ENCODE assay signal across 18 cellular contexts in the genomic region with DNA sequence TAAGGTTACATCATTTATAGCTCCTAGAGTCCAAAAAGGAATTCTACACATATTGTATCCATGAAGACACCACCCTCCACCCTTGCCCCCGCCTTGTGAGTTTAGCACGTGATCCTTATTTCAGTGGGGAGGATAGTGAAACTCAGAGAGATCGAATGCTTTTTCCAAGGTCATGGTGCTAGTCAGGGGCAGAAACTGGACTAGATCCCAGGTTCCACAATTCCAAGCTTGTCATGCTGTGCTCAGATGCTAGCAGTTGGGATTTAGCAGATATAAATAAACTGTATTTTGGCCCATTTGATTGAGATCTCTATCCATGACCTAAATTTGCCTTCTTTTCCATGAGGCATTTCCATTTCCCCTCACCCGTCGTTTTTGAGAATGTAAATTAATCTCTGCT.
A peak's percentile ranks its signal among the peaks of the same experiment; 100 is the strongest.
DNase-seq lines count a peak whose midpoint lies in the region; ATAC-seq and TF ChIP-seq lines count a peak whose summit lies in the region.
"Had no signal": no experiment of that assay in that cellular context is flagged by ENCODE, and none has a peak within 500 bp of the region (broad histone marks: within the 10 kb centered on the region; RNA-seq: fewer than 3 reads in every experiment).

No MANE protein-coding gene starts in this region.

- no peak for ATAC-seq in psoas muscle
- ATAC-seq in HG03108 (IDR thresholded peaks at IDR 0.05; ENCODE audit: unreplicated experiment): no peak
- no peak for ATAC-seq in HG02798 (IDR thresholded peaks at IDR 0.05; ENCODE audit: poor library complexity, unreplicated experiment)
- ATAC-seq: A549, K562 had no signal

- no peak for TF ChIP-seq CTCF in psoas muscle (IDR thresholded peaks at IDR 0.05)
- TF ChIP-seq CTCF in testis (IDR thresholded peaks at IDR 0.05): no peak

- in situ Hi-C loops in G401 (cut with HindIII; ENCODE audit: low sequenced_read_pairs): no loop called here

- intact Hi-C loops in psoas muscle (cut with DNase I) (no loop called here), testis (cut with DNase I; ENCODE audit: low total_unique reads) (no loop called here)

- no peaks in the 10 kb centered on the region for H3K9me3 ChIP-seq in psoas muscle
- no peaks in the 10 kb centered on the region for H3K9me3 ChIP-seq in testis
- H3K9me3 ChIP-seq: A549, Caco-2, HAP-1 had no signal

- H3K27ac ChIP-seq in psoas muscle: no peak overlapping the region
- H3K27ac ChIP-seq in testis: no peak overlapping the region
- H3K27ac ChIP-seq: 22Rv1, A549, C4-2B, GM23248 had no signal

- H3K36me3 ChIP-seq in psoas muscle (ENCODE audit: insufficient read depth in 1 of 2, low read depth in 1 of 2) (no peaks in the 10 kb centered on the region), testis (ENCODE audit: low read depth, missing control alignments) (no peaks in the 10 kb centered on the region)
- H3K36me3 ChIP-seq: HAP-1 had no signal

- H3K27me3 ChIP-seq in psoas muscle (ENCODE audit: insufficient read depth in 3 of 3, low read length in 2 of 3) (no peaks in the 10 kb centered on the region), testis (no peaks in the 10 kb centered on the region)

- DNase-seq in G401 (ENCODE audit: low spot score) (peak; percentile 84), cerebellum (ENCODE audit: low spot score) (peak; percentile 55), psoas muscle (no peak), testis (peak; percentile 44), NCI-H1105 treated with DMSO at 0.1 percent for 48 hours (lab: John Stamatoyannopoulos, UW) (no peak)
- DNase-seq: AML-193; Caco-2; CD4-positive, alpha-beta T cell; GDM1; GM23248; IMR-90 had no signal

- TF ChIP-seq POLR2A in testis (IDR thresholded peaks at IDR 0.05): no peak

- WGBS in psoas muscle, 3 donors: 14 to 27% (median 23%) methylated on average over 5 of the region's 5 CpGs
- WGBS in testis, 2 donors: 42 to 43% methylated on average over 5 of the region's 5 CpGs

- H3K4me3 ChIP-seq in psoas muscle (peak overlapping the region; percentile 16), testis (no peak overlapping the region)
- H3K4me3 ChIP-seq: A549, GM23248, HAP-1, K562 had no signal

- H3K4me1 ChIP-seq in psoas muscle: peaks cover 10% of the 10 kb centered on the region
- H3K4me1 ChIP-seq in testis: no peaks in the 10 kb centered on the region
- H3K4me1 ChIP-seq: A549, Caco-2, HAP-1 had no signal

Comparison
In these comparisons a context has a peak if more than half of its experiments do, and no peak if none do; other contexts are left out.
1. DNase-seq: peak in G401 (single experiment), cerebellum (single experiment) and testis (single experiment); none in psoas muscle (0 of 2) and NCI-H1105 treated with DMSO at 0.1 percent for 48 hours (single experiment).